16 cellular contexts compared by ENCODE assay signal in genomic region chr5:138803935-138804334, GRCh38. TPM values are rescaled to one million over a fixed set of nuclear protein-coding genes. Genes with fewer than 3 reads are reported as not detected.
A peak's percentile ranks its signal among the peaks of the same experiment; 100 is the strongest.
DNase-seq lines count a peak whose midpoint lies in the region; ATAC-seq and TF ChIP-seq lines count a peak whose summit lies in the region.
"Had no signal": no experiment of that assay in that cellular context is flagged by ENCODE, and none has a peak within 500 bp of the region (broad histone marks: within the 10 kb centered on the region; RNA-seq: fewer than 3 reads in every experiment).

No MANE protein-coding gene starts in this region.

- H3K27me3 Mint-ChIP-seq in GM23338 (ENCODE audit: insufficient read depth, low read depth, poor library complexity) (no peaks in the 10 kb centered on the region), endothelial cell (ENCODE audit: unreplicated experiment) (peaks cover 5% of the 10 kb centered on the region), neural crest cell (ENCODE audit: low read depth) (no peaks in the 10 kb centered on the region)
- H3K27me3 Mint-ChIP-seq: CD4-positive, CD25-positive, alpha-beta regulatory T cell; CD8-positive, alpha-beta memory T cell had no signal

- H3K27me3 ChIP-seq in A673 (replicated peaks; ENCODE audit: insufficient read depth, low read depth, low read length, poor library complexity) (no peaks in the 10 kb centered on the region), GM23338 (ENCODE audit: insufficient read depth) (no peaks in the 10 kb centered on the region)
- H3K27me3 ChIP-seq: BE2C had no signal

- no peaks in the 10 kb centered on the region for H3F3A ChIP-seq in GM23338 (replicated peaks; ENCODE audit: low read depth)

- no peak overlapping the region for H2AFZ ChIP-seq in GM23338
- H2AFZ ChIP-seq: GM23248 had no signal

- no peak overlapping the region for H3K4me3 ChIP-seq in A673 (ENCODE audit: low read depth, low read length, poor library complexity, severe bottlenecking)
- H3K4me3 ChIP-seq in GM23338, result no peak overlapping the region
- H3K4me3 ChIP-seq: GM23248 had no signal

- no TSS peak for BruUV-seq in A673 (replicated peaks; lab: Mats Ljungman, UMichigan)

- CTCF ChIA-PET in A673 (lab: Charles Lee), result interaction anchor here (0.6 kb wide), 1 partner anchor 20 kb away, joined by 3 read pairs; no protein-coding TSS in a partner anchor

- peak overlapping the region; percentile 60; the same call in 1 of the 2 replicates for H3K27ac Mint-ChIP-seq in GM23338
- peak overlapping the region; percentile 11 for H3K27ac Mint-ChIP-seq in endothelial cell (ENCODE audit: unreplicated experiment)
- H3K27ac Mint-ChIP-seq in neural crest cell (ENCODE audit: unreplicated experiment), result peak overlapping the region; percentile 3
- H3K27ac Mint-ChIP-seq: CD4-positive, CD25-positive, alpha-beta regulatory T cell; HFFc6 had no signal

- no peaks in the 10 kb centered on the region for H4K20me1 ChIP-seq in GM23338 (replicated peaks; ENCODE audit: insufficient read depth)

- H3K4me1 ChIP-seq in A673 (ENCODE audit: insufficient read depth, low read length, poor library complexity, severe bottlenecking) (peaks cover 6% of the 10 kb centered on the region), GM23338 (ENCODE audit: insufficient read depth) (no peaks in the 10 kb centered on the region)
- H3K4me1 ChIP-seq: BE2C had no signal

- H3K36me3 Mint-ChIP-seq in GM23338 (ENCODE audit: low read depth) (peaks cover 46% of the 10 kb centered on the region), endothelial cell (ENCODE audit: low read depth, unreplicated experiment) (peaks cover 30% of the 10 kb centered on the region), neural crest cell (ENCODE audit: low read depth) (peaks cover 40% of the 10 kb centered on the region)

- H3K36me3 ChIP-seq in A673 (ENCODE audit: insufficient read depth, low read length, poor library complexity, severe bottlenecking) (no peaks in the 10 kb centered on the region), GM23338 (ENCODE audit: insufficient read depth) (peaks cover 4% of the 10 kb centered on the region; the same call in 1 of the 2 replicates)
- H3K36me3 ChIP-seq: BE2C had no signal

- H3K4me2 ChIP-seq in GM23338, result no peak overlapping the region

- TF ChIP-seq CTCF in A673 (conservative IDR thresholded peaks at IDR 0.05; ENCODE audit: low read depth, low read length), result no peak
- TF ChIP-seq CTCF in GM23338 (conservative IDR thresholded peaks at IDR 0.05; ENCODE audit: low read depth in 2 of 2), result no peak
- no peak for TF ChIP-seq CTCF in endothelial cell (IDR thresholded peaks at IDR 0.05; ENCODE audit: unreplicated experiment)
- TF ChIP-seq CTCF in neural crest cell (conservative IDR thresholded peaks at IDR 0.05), result no peak

- no peak for ATAC-seq in GM23338
- no peak for ATAC-seq in activated CD4-positive, CD25-positive, alpha-beta regulatory T cell treated with anti-CD3 and anti-CD28 coated beads, Interleukin-2, amount 50 U/mL, for 24 hours
- ATAC-seq in GM21528 (IDR thresholded peaks at IDR 0.05; ENCODE audit: low FRiP score, unreplicated experiment), result no peak

- DNase-seq in A673 (ENCODE audit: low spot score) (peak; percentile 27), GM23338 (ENCODE audit: low spot score) (no peak), endothelial cell (ENCODE audit: low spot score) (no peak), neural crest cell (ENCODE audit: low read depth, low spot score) (no peak), HPDE6-E6E7 (ENCODE audit: extremely low spot score) (no peak)
- DNase-seq: ACHN; BE2C; C1 segment of cervical spinal cord; CD4-positive, CD25-positive, alpha-beta regulatory T cell; CD8-positive, alpha-beta memory T cell; COR-L47; GM23248; HCEC 1CT; HFFc6 had no signal

- H3K79me2 ChIP-seq in GM23338 (replicated peaks; ENCODE audit: insufficient read depth), result peaks cover 96% of the 10 kb centered on the region

- intact Hi-C loops in A673 (cut with micrococcal nuclease; ENCODE audit: unreplicated experiment), result no loop called here

- H3K4me1 Mint-ChIP-seq in GM23338 (peaks cover 5% of the 10 kb centered on the region; the same call in 2 of the 3 replicates), endothelial cell (ENCODE audit: unreplicated experiment) (peaks cover 24% of the 10 kb centered on the region), neural crest cell (peaks cover 14% of the 10 kb centered on the region)

- H3K9me3 Mint-ChIP-seq in GM23338, result no peaks in the 10 kb centered on the region; the same call in 2 of the 3 replicates
- H3K9me3 Mint-ChIP-seq in endothelial cell (ENCODE audit: unreplicated experiment), result no peaks in the 10 kb centered on the region
- no peaks in the 10 kb centered on the region for H3K9me3 Mint-ChIP-seq in neural crest cell
- H3K9me3 Mint-ChIP-seq: HFFc6 had no signal

- POLR2A ChIA-PET in A673 (lab: Charles Lee; ENCODE audit: low non-redundant PET), result no interaction called here

- H3K9me2 ChIP-seq in GM23338 (ENCODE audit: insufficient read depth), result no peaks in the 10 kb centered on the region

- H3K9me3 ChIP-seq in A673 (ENCODE audit: low read depth, low read length, poor library complexity, severe bottlenecking), result no peaks in the 10 kb centered on the region
- H3K9me3 ChIP-seq: BE2C had no signal

- no peak overlapping the region for H3K4me3 Mint-ChIP-seq in GM23338
- no peak overlapping the region for H3K4me3 Mint-ChIP-seq in endothelial cell (ENCODE audit: unreplicated experiment)
- no peak overlapping the region for H3K4me3 Mint-ChIP-seq in neural crest cell
- H3K4me3 Mint-ChIP-seq: CD4-positive, CD25-positive, alpha-beta regulatory T cell; CD8-positive, alpha-beta memory T cell; HFFc6 had no signal

- no peak overlapping the region for H3K27ac ChIP-seq in A673 (ENCODE audit: low read depth, low read length, poor library complexity, severe bottlenecking)
- H3K27ac ChIP-seq in GM23338 (ENCODE audit: low read depth), result no peak overlapping the region
- H3K27ac ChIP-seq: GM23248 had no signal

TF ChIP-seq in GM23338, 12 proteins besides CTCF, POLR2A, EP300 and RAD21 (continues in another document):
- TF ChIP-seq STAT1 (IDR thresholded peaks at IDR 0.05; ENCODE audit: unreplicated experiment) (no peak), NANOG (IDR thresholded peaks at IDR 0.05; ENCODE audit: borderline replicate concordance) (no peak), ETS1 (IDR thresholded peaks at IDR 0.05) (no peak)

RNA-seq across cellular contexts. Expression of gene CTNNA1, which starts 50.7 kb away (rescaled TPM):
- 249 and 250 TPM in 2 replicates for total RNA-seq in A673 (2021)
- 292 and 348 TPM in 2 replicates for total RNA-seq in GM23338 (2014; rRNA removed; shearing (Covaris generic))
- polyA plus RNA-seq in GM23338 (2016; fragmentation: Nextera tagmentation; extraction: Ambion mirVana), result 111 and 116 TPM in 2 replicates
- total RNA-seq in endothelial cell (ENCODE audit: unreplicated experiment), result 521 TPM
- 282 and 292 TPM in 2 replicates for total RNA-seq in neural crest cell

Comparison
In these comparisons a context has a peak if more than half of its experiments do, and no peak if none do; other contexts are left out.
1. H3K27ac Mint-ChIP-seq: peak in every context shown above with its lines; median percentile 60 in GM23338; 11 in endothelial cell; 3 in neural crest cell.